In the genomic region with DNA sequence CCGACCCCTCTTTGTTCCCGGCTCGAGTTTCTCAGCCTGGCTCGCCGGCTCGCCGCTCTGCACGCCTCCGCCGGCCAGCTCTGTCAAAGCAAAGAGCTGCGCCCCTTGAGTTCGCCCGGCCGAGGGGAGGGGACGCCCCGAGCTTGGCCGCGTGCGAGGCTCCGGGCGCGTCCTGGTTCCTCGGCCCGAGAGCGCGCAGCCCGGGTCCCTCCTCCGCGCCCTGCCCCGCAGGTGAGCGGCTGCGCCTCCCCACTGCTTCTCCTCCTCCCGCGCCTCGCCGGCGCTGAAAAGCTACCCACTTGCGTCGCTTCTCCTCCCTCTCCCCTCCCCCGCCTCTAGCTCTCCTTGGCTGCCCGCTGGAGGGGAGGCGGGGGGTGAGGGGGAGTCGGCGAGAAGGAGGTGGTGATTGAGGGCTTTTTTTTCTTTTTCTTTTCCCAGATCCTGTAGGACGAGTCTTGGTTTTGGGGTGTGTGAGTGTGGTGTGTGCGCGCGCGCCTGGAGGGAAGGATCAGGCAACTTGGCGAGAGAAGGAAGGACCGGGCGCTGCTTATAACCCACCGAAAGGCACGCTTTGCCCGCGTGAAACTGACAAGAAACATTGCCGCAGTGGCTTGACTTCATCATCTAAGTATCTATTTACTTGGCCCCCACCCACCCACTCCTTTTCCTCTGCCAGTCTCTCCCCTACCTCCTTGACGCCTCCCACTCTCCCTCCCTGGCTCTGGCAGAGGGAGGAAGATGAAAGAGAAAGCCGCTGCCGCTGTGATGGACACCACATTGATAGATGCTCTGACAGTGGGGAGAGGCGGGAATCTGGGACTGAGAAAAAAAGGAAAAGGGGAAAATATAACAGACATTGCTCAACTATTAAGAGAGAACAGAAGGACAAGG, we compare ENCODE assay signal across 8 cellular contexts. TPM values are rescaled to one million over a fixed set of nuclear protein-coding genes. Genes with fewer than 3 reads are reported as not detected.
DNase-seq lines count a peak whose midpoint lies in the region; ATAC-seq and TF ChIP-seq lines count a peak whose summit lies in the region.

A gene (minus strand): TSS at position 261 of the 891 bp plus-strand sequence. CDS start 1,165 bp downstream, outside the sequence.

- no peaks in the 10 kb centered on the region for H3K9me3 ChIP-seq in CD4-positive, alpha-beta T cell (ENCODE audit: control insufficient read depth, low read length)
- H3K9me3 ChIP-seq in Loucy (ENCODE audit: insufficient read depth, low read depth, low read length) = no peaks in the 10 kb centered on the region
- no peaks in the 10 kb centered on the region for H3K9me3 ChIP-seq in colonic mucosa
- H3K9me3 ChIP-seq in lung (ENCODE audit: control insufficient read depth in 2 of 2, insufficient read depth in 1 of 2, low read length in 1 of 2) = no peaks in the 10 kb centered on the region

- 0 to 1% methylated on average over 47 to 61 of the region's 61 CpGs for WGBS in lung, 2 donors

- H3K36me3 ChIP-seq in Loucy (ENCODE audit: insufficient read depth, low read length) (no peaks in the 10 kb centered on the region; the same call in 1 of the 2 replicates), colonic mucosa (no peaks in the 10 kb centered on the region), lung (ENCODE audit: control insufficient read depth in 2 of 2, insufficient read depth in 2 of 2, low read length in 2 of 2) (no peaks in the 10 kb centered on the region)

- peak; percentile 38 for ATAC-seq in CD4-positive, alpha-beta T cell (ENCODE audit: poor library complexity)
- ATAC-seq in GM21526 (IDR thresholded peaks at IDR 0.05; ENCODE audit: low FRiP score, unreplicated experiment) (peak; percentile 39), lung (ENCODE audit: insufficient read depth, low FRiP score) (peak; percentile 28)

- intact Hi-C loops in CD4-positive, alpha-beta T cell (cut with DNase I, micrococcal nuclease) = loop anchor here (2.0 to 10.0 kb wide), 5 partner anchors 54 to 404 kb away; no protein-coding TSS in a partner anchor
- intact Hi-C loops in colonic mucosa (cut with DNase I) = no loop called here

- H3K9ac ChIP-seq in Loucy (ENCODE audit: low read depth, low read length, poor library complexity, severe bottlenecking) (peak within 1 kb of the TSS; percentile 92), colonic mucosa (ENCODE audit: low read depth in 2 of 2, low read length in 2 of 2) (peak within 1 kb of the TSS; percentile 5 to 40)

- peaks cover 27% of the 10 kb centered on the region for H4K20me1 ChIP-seq in Loucy (ENCODE audit: insufficient read depth, low read length, poor library complexity, severe bottlenecking)

- H3K4me3 Mint-ChIP-seq in CD4-positive, alpha-beta T cell = peak within 1 kb of the TSS; percentile 98

- peak within 1 kb of the TSS; percentile 93 for H3K4me2 ChIP-seq in Loucy (ENCODE audit: low read depth, low read length, poor library complexity, severe bottlenecking)

- CTCF ChIA-PET in CD4-positive, alpha-beta T cell (lab: Charles Lee) = interaction anchor here (0.7 to 1.4 kb wide), 6 partner anchors 14 to 139 kb away, joined by 3 to 4 read pairs (median 4); no protein-coding TSS in a partner anchor

- H3K79me2 ChIP-seq in Loucy (ENCODE audit: insufficient read depth, low read length) = peaks cover 92% of the 10 kb centered on the region

- POLR2A ChIA-PET in CD4-positive, alpha-beta T cell (lab: Charles Lee) = interaction anchor here (0.5 to 15.5 kb wide), 24 partner anchors 11 to 481 kb away, joined by 3 to 229 read pairs (median 6); a partner anchor contains a TSS

- H3K9me2 ChIP-seq in Loucy (replicated peaks; ENCODE audit: low read depth, low read length) = no peaks in the 10 kb centered on the region

- H3K4me3 ChIP-seq in Loucy (ENCODE audit: low read length, poor library complexity, severe bottlenecking) (peak within 1 kb of the TSS; percentile 96), colonic mucosa (peak within 1 kb of the TSS; percentile 51), lung (peak within 1 kb of the TSS; percentile 68)

- H3K27me3 ChIP-seq in CD4-positive, alpha-beta T cell (ENCODE audit: control insufficient read depth, insufficient read depth, low read length) = peaks cover 11% of the 10 kb centered on the region
- H3K27me3 ChIP-seq in Loucy (ENCODE audit: insufficient read depth, low read length, poor library complexity, severe bottlenecking) (no peaks in the 10 kb centered on the region), colonic mucosa (peaks cover 70% of the 10 kb centered on the region), lung (ENCODE audit: control insufficient read depth, insufficient read depth) (no peaks in the 10 kb centered on the region)

- H3K9me3 Mint-ChIP-seq in CD4-positive, alpha-beta T cell = no peaks in the 10 kb centered on the region

- peaks cover 38% of the 10 kb centered on the region for H3K4me1 Mint-ChIP-seq in CD4-positive, alpha-beta T cell (ENCODE audit: low read depth)

- H3K27ac ChIP-seq in CD4-positive, alpha-beta T cell (ENCODE audit: low read depth, low read length) = peak within 1 kb of the TSS; percentile 84
- H3K27ac ChIP-seq in colonic mucosa (no peak within 1 kb of the TSS), lung (ENCODE audit: low read depth in 1 of 2, low read length in 1 of 2) (no peak within 1 kb of the TSS)

- H3K27me3 Mint-ChIP-seq in CD4-positive, alpha-beta T cell = peaks cover 9% of the 10 kb centered on the region

- peak; percentile 59 to 81 (median 74) for DNase-seq in CD4-positive, alpha-beta T cell
- DNase-seq in activated CD4-positive, CD25-positive, alpha-beta regulatory T cell (lab: John Stamatoyannopoulos, UW) = peak; percentile 38 to 64 (median 53)
- DNase-seq in colonic mucosa = peak; percentile 25
- no peak for DNase-seq in lung (ENCODE audit: low spot score)
- peak; percentile 43 to 57 for DNase-seq in stimulated activated CD8-positive, alpha-beta memory T cell treated with anti-CD3 and anti-CD28 coated beads, Interleukin-4, amount 100 ng/mL, for 4 hours (ENCODE audit: low read depth in 2 of 2, low spot score in 1 of 2)
- no peak for DNase-seq in NCI-H2029 (lab: John Stamatoyannopoulos, UW)

- peak within 1 kb of the TSS; percentile 88 for H3K27ac Mint-ChIP-seq in CD4-positive, alpha-beta T cell

- TF ChIP-seq CTCF in CD4-positive, alpha-beta T cell (IDR thresholded peaks at IDR 0.05) = no peak
- TF ChIP-seq CTCF in Loucy (conservative IDR thresholded peaks at IDR 0.05; ENCODE audit: low read length) (no peak), colonic mucosa (IDR thresholded peaks at IDR 0.05) (no peak), lung (IDR thresholded peaks at IDR 0.05; ENCODE audit: control extremely low read depth, extremely low read depth) (no peak)

- H3K36me3 Mint-ChIP-seq in CD4-positive, alpha-beta T cell (ENCODE audit: low read depth) = peaks cover 63% of the 10 kb centered on the region

- H3K4me1 ChIP-seq in Loucy (ENCODE audit: insufficient read depth, low read length, poor library complexity, severe bottlenecking) (peaks cover 45% of the 10 kb centered on the region), colonic mucosa (no peaks in the 10 kb centered on the region), lung (ENCODE audit: control insufficient read depth in 2 of 2, insufficient read depth in 2 of 2, low read length in 2 of 2) (peaks cover 0 to 25% of the 10 kb centered on the region in 2 donors)

- 0 out of 2 replicates have a peak, but pooled peaks cover 2% of the 10 kb centered on the region for H3F3A ChIP-seq in Loucy (ENCODE audit: low read depth)

- peak within 1 kb of the TSS; percentile 81 for H2AFZ ChIP-seq in Loucy (ENCODE audit: low read length)

RNA-seq across cellular contexts. Expression of the gene that starts here (rescaled TPM):
- 100 to 1,000 TPM; 409 to 438 TPM for total RNA-seq in CD4-positive, alpha-beta T cell
- 1 to 10 TPM; 2.1 to 3.4 TPM for total RNA-seq in colonic mucosa
- 10 to 100 TPM in 1 of 2 donors, 1 to 10 TPM in 1; 4.2 to 25.4 TPM for total RNA-seq in lung
- 1 to 10 TPM; 2.7 to 3.8 TPM for polyA plus RNA-seq in lung

Comparison
In these comparisons a context has a peak if more than half of its experiments do, and no peak if none do; other contexts are left out.
1. RNA of the gene that starts here (total RNA-seq): 409 to 438 TPM in CD4-positive, alpha-beta T cell; 4.2 to 25.4 TPM in lung and 2.1 to 3.4 TPM in colonic mucosa; every median in the first group is over 10 times any median in the second.
2. DNase-seq: peak in CD4-positive, alpha-beta T cell (10 of 10), activated CD4-positive, CD25-positive, alpha-beta regulatory T cell (4 of 4), colonic mucosa (single experiment) and stimulated activated CD8-positive, alpha-beta memory T cell treated with anti-CD3 and anti-CD28 coated beads, Interleukin-4, amount 100 ng/mL, for 4 hours (2 of 2); none in lung (single experiment) and NCI-H2029 (single experiment).
3. Peak in every context shown above with its lines, with median percentiles within 50 percentile points of each other: ATAC-seq and H3K4me3 ChIP-seq.